In the genomic region with DNA sequence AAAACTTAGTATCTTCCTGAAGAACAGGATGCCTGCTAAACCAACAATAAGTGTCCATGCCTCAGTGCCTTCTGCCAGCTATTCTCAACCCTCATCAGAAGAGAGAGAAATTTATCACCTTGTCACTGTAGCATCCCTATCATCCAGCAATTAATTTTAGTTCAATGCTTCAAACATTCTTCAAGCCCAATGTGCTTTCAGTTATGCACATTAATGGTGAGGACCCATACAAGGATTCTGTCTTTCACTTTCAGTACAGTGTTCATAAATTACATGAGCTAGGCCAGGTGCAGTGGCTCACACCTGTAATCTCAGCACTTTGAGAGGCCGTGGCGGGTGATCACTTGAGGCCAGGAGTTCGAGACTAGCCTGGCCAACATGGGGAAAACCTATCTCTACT, we compare ENCODE assay signal across 14 cellular contexts.
"Had no signal": no experiment of that assay in that cellular context is flagged by ENCODE, and none has a peak within 500 bp of the region (broad histone marks: within the 10 kb centered on the region; RNA-seq: fewer than 3 reads in every experiment).

No MANE protein-coding gene starts in this region.

- H3K4me1 ChIP-seq: adrenal gland, left ventricle myocardium inferior, psoas muscle had no signal

- H3K27me3 ChIP-seq: adrenal gland had no signal

- H3K4me3 ChIP-seq: adrenal gland, left ventricle myocardium inferior, psoas muscle had no signal

- DNase-seq: activated naive CD4-positive, alpha-beta T cell treated with anti-CD3 and anti-CD28 coated beads, Interleukin-2, amount 50 U/mL, for 16 hours; activated T-cell treated with anti-CD3 and anti-CD28 coated beads, Interleukin-2, amount 50 U/mL, for 1 hour; adrenal gland; central memory CD4-positive, alpha-beta T cell; cortex of kidney; effector CD8-positive, alpha-beta T cell; kidney; left ventricle myocardium inferior; mesendoderm; psoas muscle; stimulated activated CD4-positive, alpha-beta T cell treated with anti-CD3 and anti-CD28 coated beads, Interleukin-2, amount 100 ng/mL, for 24 hours; stimulated activated naive CD4-positive, alpha-beta T cell treated with Interleukin-2 at 50 U/mL for 16 hours had no signal

- H3K9me3 ChIP-seq: adrenal gland, left ventricle myocardium inferior, psoas muscle had no signal

- H3K27ac ChIP-seq: adrenal gland, left ventricle myocardium inferior, psoas muscle had no signal

- ATAC-seq: psoas muscle, sciatic nerve had no signal

- FAIRE-seq: frontal cortex, kidney had no signal

- H3K36me3 ChIP-seq: adrenal gland, left ventricle myocardium inferior had no signal
